In the genomic region with DNA sequence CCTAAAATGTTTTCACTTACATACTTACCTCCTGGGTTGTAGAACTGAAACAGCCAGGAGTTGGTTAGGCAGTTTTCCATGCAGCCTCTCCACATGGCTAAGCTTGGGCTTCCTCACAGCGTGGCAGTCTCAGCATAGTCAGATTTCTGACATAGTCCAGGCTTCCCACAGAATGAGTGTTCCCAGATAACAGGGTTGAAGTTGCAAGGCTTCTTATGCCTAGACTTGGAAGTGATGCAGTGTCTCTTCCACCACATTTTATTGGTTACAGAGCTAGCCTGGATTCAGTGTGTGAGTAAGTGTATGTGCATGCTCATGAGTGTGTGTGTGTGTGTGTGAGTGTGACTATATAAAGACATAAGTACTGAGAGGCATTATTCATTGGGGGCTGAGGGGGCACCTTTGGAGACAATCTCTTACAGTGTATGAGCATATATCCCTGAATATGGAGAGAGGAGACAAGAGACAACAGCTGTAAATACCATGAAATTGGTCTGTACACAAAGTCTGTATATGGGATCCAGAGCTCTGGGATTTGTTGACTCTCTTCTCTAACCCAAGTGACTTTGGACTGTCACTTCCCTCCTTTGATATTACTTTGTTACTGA, we compare ENCODE assay signal across 20 cellular contexts.
A peak's percentile ranks its signal among the peaks of the same experiment; 100 is the strongest.
DNase-seq lines count a peak whose midpoint lies in the region; ATAC-seq, FAIRE-seq and TF ChIP-seq lines count a peak whose summit lies in the region.
"Had no signal": no experiment of that assay in that cellular context is flagged by ENCODE, and none has a peak within 500 bp of the region (broad histone marks: within the 10 kb centered on the region; RNA-seq: fewer than 3 reads in every experiment).

No MANE protein-coding gene starts in this region.

- H3K4me3 Mint-ChIP-seq in astrocyte (ENCODE audit: unreplicated experiment), result no peak overlapping the region
- H3K4me3 Mint-ChIP-seq: CD14-positive monocyte; CD4-positive, alpha-beta memory T cell had no signal

- TF ChIP-seq CTCF in HepG2 (CRISPR knock-in tag; IDR thresholded peaks at IDR 0.05) (no peak), right lobe of liver (IDR thresholded peaks at IDR 0.05) (no peak), astrocyte (IDR thresholded peaks at IDR 0.05; ENCODE audit: insufficient read depth, low read depth, low read length) (no peak)

- no peaks in the 10 kb centered on the region for H3K27me3 Mint-ChIP-seq in astrocyte (ENCODE audit: low read depth, unreplicated experiment)

- in situ Hi-C loops in HepG2 (cut with HindIII; ENCODE audit: extremely low pct_ligation_motif_present, low pct_unique_long_range_greater_than_20kb), result no loop called here

- TF ChIP-seq EP300 in HepG2 (IDR thresholded peaks at IDR 0.05; ENCODE audit: low read depth in 2 of 2, low read length in 2 of 2), result no peak
- no peak for TF ChIP-seq EP300 in HepG2 (CRISPR knock-in tag; IDR thresholded peaks at IDR 0.05; ENCODE audit: borderline replicate concordance)

- H3K36me3 ChIP-seq in HepG2 (replicated peaks in 1 of 2; ENCODE audit: control insufficient read depth in 1 of 2, insufficient read depth in 2 of 2, low read length in 2 of 2) (no peaks in the 10 kb centered on the region), right lobe of liver (no peaks in the 10 kb centered on the region), astrocyte (ENCODE audit: insufficient read depth, low read length) (no peaks in the 10 kb centered on the region)
- H3K36me3 ChIP-seq: HAP-1 had no signal

- H3K27me3 ChIP-seq in HepG2 (ENCODE audit: control insufficient read depth in 1 of 2, insufficient read depth in 2 of 2, low read length in 2 of 2), result no peaks in the 10 kb centered on the region
- no peaks in the 10 kb centered on the region for H3K27me3 ChIP-seq in right lobe of liver
- peaks cover 6% of the 10 kb centered on the region for H3K27me3 ChIP-seq in astrocyte (ENCODE audit: insufficient read depth, low read length)

- no peaks in the 10 kb centered on the region for H3K79me2 ChIP-seq in HepG2 (ENCODE audit: insufficient read depth, low read length)
- H3K79me2 ChIP-seq in astrocyte (ENCODE audit: insufficient read depth, low read length), result no peaks in the 10 kb centered on the region

- peaks cover 2% of the 10 kb centered on the region for H3K9me3 Mint-ChIP-seq in astrocyte (ENCODE audit: unreplicated experiment)
- H3K9me3 Mint-ChIP-seq: CD4-positive, alpha-beta memory T cell had no signal

- intact Hi-C loops in HepG2 (cut with micrococcal nuclease; ENCODE audit: unreplicated experiment), result no loop called here
- intact Hi-C loops in right lobe of liver (cut with DNase I), result no loop called here
- intact Hi-C loops in posterior vena cava (cut with DNase I), result no loop called here

- no peak overlapping the region for H3K4me2 ChIP-seq in HepG2 (ENCODE audit: low read depth, low read length)
- H3K4me2 ChIP-seq in astrocyte (ENCODE audit: low read length), result no peak overlapping the region
- H3K4me2 ChIP-seq: A549 had no signal

- H4K20me1 ChIP-seq in HepG2 (ENCODE audit: insufficient read depth, low read length) (no peaks in the 10 kb centered on the region), astrocyte (ENCODE audit: insufficient read depth, low read length) (no peaks in the 10 kb centered on the region)

- no peak overlapping the region for H3K27ac Mint-ChIP-seq in astrocyte (ENCODE audit: unreplicated experiment)
- H3K27ac Mint-ChIP-seq: CD14-positive monocyte; CD4-positive, alpha-beta memory T cell had no signal

- H3K9me3 ChIP-seq in HepG2 (ENCODE audit: low read length) (no peaks in the 10 kb centered on the region), right lobe of liver (no peaks in the 10 kb centered on the region), astrocyte (ENCODE audit: insufficient read depth, low read depth, low read length) (no peaks in the 10 kb centered on the region)
- H3K9me3 ChIP-seq: A549, HAP-1 had no signal

- FAIRE-seq in HepG2 (lab: Jason Lieb, UNC) (no peak), astrocyte (lab: Jason Lieb, UNC) (no peak), urothelium cell line (lab: Jason Lieb, UNC) (peak; percentile 50)
- FAIRE-seq: A549, GM12878 had no signal

- WGBS in HepG2 (ENCODE audit: low lambda C conversion rate), result 17% methylated on average over 1 of the region's 1 CpG
- WGBS in right lobe of liver (ENCODE audit: insufficient coverage, low coverage, low lambda C conversion rate, missing lambda C conversion rate), result no CpG with 5 or more reads among the region's 1 CpG

- H3K4me1 ChIP-seq in HepG2 (ENCODE audit: insufficient read depth, low read length), result peaks cover 13% of the 10 kb centered on the region
- no peaks in the 10 kb centered on the region for H3K4me1 ChIP-seq in right lobe of liver
- H3K4me1 ChIP-seq in astrocyte (ENCODE audit: insufficient read depth, low read length), result no peaks in the 10 kb centered on the region
- H3K4me1 ChIP-seq: A549, HAP-1 had no signal

- TF ChIP-seq POLR2A in HepG2 (IDR thresholded peaks at IDR 0.05; ENCODE audit: insufficient read depth in 1 of 2, low read depth in 2 of 2, low read length in 2 of 2) (no peak), right lobe of liver (IDR thresholded peaks at IDR 0.05) (no peak)

- TF ChIP-seq RAD21 in HepG2 (CRISPR knock-in tag; IDR thresholded peaks at IDR 0.05), result no peak

- DNase-seq in HepG2 (ENCODE audit: low spot score) (no peak), right lobe of liver (no peak), astrocyte (ENCODE audit: low read depth) (peak; percentile 22), islet precursor cell (peak; percentile 68), urothelium cell line (ENCODE audit: low spot score) (no peak), anterior cingulate cortex (lab: John Stamatoyannopoulos, UW) (no peak), posterior vena cava (ENCODE audit: low spot score) (no peak)
- DNase-seq: AML-193; Calu3; CD4-positive, alpha-beta memory T cell; DMS79 treated with DMSO at 0.1 percent for 48 hours; GM23248; IMR-90 had no signal

- H2AFZ ChIP-seq in HepG2 (ENCODE audit: low read length) (no peak overlapping the region), astrocyte (ENCODE audit: low read depth, low read length) (no peak overlapping the region)
- H2AFZ ChIP-seq: GM23248 had no signal

- BruUV-seq in HepG2 (replicated peaks; lab: Mats Ljungman, UMichigan), result no TSS peak

- POLR2A ChIA-PET in HepG2 (lab: Yijun Ruan, JAX), result no interaction called here

- H3K27ac ChIP-seq in HepG2 (ENCODE audit: extremely low read length, insufficient read depth, low read length) (no peak overlapping the region), right lobe of liver (no peak overlapping the region), astrocyte (ENCODE audit: low read depth, low read length) (no peak overlapping the region)
- H3K27ac ChIP-seq: 22Rv1, A549, GM23248, HL-60 had no signal

- ATAC-seq in HepG2, result peak; percentile 50; the same call in 2 of the 3 replicates
- ATAC-seq in right lobe of liver, result no peak
- no peak for ATAC-seq in HG02938 (IDR thresholded peaks at IDR 0.05; ENCODE audit: unreplicated experiment)
- ATAC-seq: A549, GM12878 had no signal

- no peak overlapping the region for H3K4me3 ChIP-seq in HepG2 (replicated peaks in 1 of 3; ENCODE audit: insufficient read depth in 1 of 3, low read depth in 2 of 3, low read length in 3 of 3)
- H3K4me3 ChIP-seq in right lobe of liver, result no peak overlapping the region
- no peak overlapping the region for H3K4me3 ChIP-seq in astrocyte (ENCODE audit: insufficient read depth, low read depth, low read length)
- H3K4me3 ChIP-seq: A549, GM12878, GM23248, HAP-1 had no signal

- H3K36me3 Mint-ChIP-seq in astrocyte (ENCODE audit: low read depth, unreplicated experiment), result no peaks in the 10 kb centered on the region
- H3K36me3 Mint-ChIP-seq: CD14-positive monocyte; CD4-positive, alpha-beta memory T cell had no signal

- CTCF ChIA-PET in HepG2 (lab: Yijun Ruan, JAX; ENCODE audit: low intra/inter-chr PET ratio, low total read pairs), result no interaction called here

- no peak overlapping the region for H3K9ac ChIP-seq in HepG2 (ENCODE audit: insufficient read depth, low read depth, low read length)
- no peak overlapping the region for H3K9ac ChIP-seq in astrocyte (ENCODE audit: low read length)
- H3K9ac ChIP-seq: GM23248 had no signal

- peaks cover 6% of the 10 kb centered on the region for H3K4me1 Mint-ChIP-seq in astrocyte (ENCODE audit: low read depth, unreplicated experiment)
- H3K4me1 Mint-ChIP-seq: CD14-positive monocyte; CD4-positive, alpha-beta memory T cell had no signal

TF ChIP-seq in HepG2, 621 proteins besides CTCF, POLR2A, EP300 and RAD21:
- no peak for TF ChIP-seq SALL1 (CRISPR knock-in tag; IDR thresholded peaks at IDR 0.05)
- TF ChIP-seq DNMT3B (CRISPR knock-in tag; conservative IDR thresholded peaks at IDR 0.05), result no peak
- TF ChIP-seq ZNF781 (CRISPR knock-in tag; IDR thresholded peaks at IDR 0.05; ENCODE audit: borderline replicate concordance, not compliant biosample characterization), result no peak
- TF ChIP-seq ZMAT3 (CRISPR knock-in tag; conservative IDR thresholded peaks at IDR 0.05), result no peak
- TF ChIP-seq, protein P1, sequence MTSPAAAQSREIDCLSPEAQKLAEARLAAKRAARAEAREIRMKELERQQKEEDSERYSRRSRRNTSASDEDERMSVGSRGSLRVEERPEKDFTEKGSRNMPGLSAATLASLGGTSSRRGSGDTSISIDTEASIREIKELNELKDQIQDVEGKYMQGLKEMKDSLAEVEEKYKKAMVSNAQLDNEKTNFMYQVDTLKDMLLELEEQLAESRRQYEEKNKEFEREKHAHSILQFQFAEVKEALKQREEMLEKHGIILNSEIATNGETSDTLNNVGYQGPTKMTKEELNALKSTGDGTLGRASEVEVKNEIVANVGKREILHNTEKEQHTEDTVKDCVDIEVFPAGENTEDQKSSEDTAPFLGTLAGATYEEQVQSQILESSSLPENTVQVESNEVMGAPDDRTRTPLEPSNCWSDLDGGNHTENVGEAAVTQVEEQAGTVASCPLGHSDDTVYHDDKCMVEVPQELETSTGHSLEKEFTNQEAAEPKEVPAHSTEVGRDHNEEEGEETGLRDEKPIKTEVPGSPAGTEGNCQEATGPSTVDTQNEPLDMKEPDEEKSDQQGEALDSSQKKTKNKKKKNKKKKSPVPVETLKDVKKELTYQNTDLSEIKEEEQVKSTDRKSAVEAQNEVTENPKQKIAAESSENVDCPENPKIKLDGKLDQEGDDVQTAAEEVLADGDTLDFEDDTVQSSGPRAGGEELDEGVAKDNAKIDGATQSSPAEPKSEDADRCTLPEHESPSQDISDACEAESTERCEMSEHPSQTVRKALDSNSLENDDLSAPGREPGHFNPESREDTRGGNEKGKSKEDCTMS (CRISPR knock-in tag; conservative IDR thresholded peaks at IDR 0.05), result no peak

Comparison
In these comparisons a context has a peak if more than half of its experiments do, and no peak if none do; other contexts are left out.
1. DNase-seq: peak in astrocyte (single experiment) and islet precursor cell (single experiment); none in HepG2 (single experiment), right lobe of liver (0 of 3), urothelium cell line (single experiment), anterior cingulate cortex (0 of 58) and posterior vena cava (single experiment).